1 cellular context compared by ENCODE assay signal in genomic region chr10:79046326-79046725, GRCh38.
TF ChIP-seq lines count a peak whose summit lies in the region.

No MANE protein-coding gene starts in this region.

TF ChIP-seq in HepG2, 621 proteins besides CTCF, POLR2A, EP300 and RAD21:
- TF ChIP-seq POLR2AphosphoS2 (IDR thresholded peaks at IDR 0.05; ENCODE audit: low read depth, low read length) (no peak), TFE3 (CRISPR knock-in tag; IDR thresholded peaks at IDR 0.05) (no peak), ZBTB44 (CRISPR knock-in tag; IDR thresholded peaks at IDR 0.05) (no peak), EEA1 (CRISPR knock-in tag; IDR thresholded peaks at IDR 0.05; ENCODE audit: borderline replicate concordance) (no peak), PITX1 (CRISPR knock-in tag; IDR thresholded peaks at IDR 0.05) (no peak), CCDC6 (CRISPR knock-in tag; IDR thresholded peaks at IDR 0.05) (no peak), THAP8 (CRISPR knock-in tag; IDR thresholded peaks at IDR 0.05; ENCODE audit: borderline replicate concordance) (no peak), HMGA1 (CRISPR knock-in tag; conservative IDR thresholded peaks at IDR 0.05) (no peak), ZNF256 (CRISPR knock-in tag; conservative IDR thresholded peaks at IDR 0.05) (no peak), MAFG (CRISPR knock-in tag; IDR thresholded peaks at IDR 0.05) (no peak), SCMH1 (CRISPR knock-in tag; IDR thresholded peaks at IDR 0.05; ENCODE audit: borderline replicate concordance) (no peak), ZNF768 (CRISPR knock-in tag; IDR thresholded peaks at IDR 0.05) (no peak), RBAK (CRISPR knock-in tag; IDR thresholded peaks at IDR 0.05) (no peak), ZC3H4 (CRISPR knock-in tag; IDR thresholded peaks at IDR 0.05; ENCODE audit: borderline replicate concordance) (no peak), HNRNPL (IDR thresholded peaks at IDR 0.05; ENCODE audit: low read depth, low read length) (no peak), ATF7-NPFF (CRISPR knock-in tag; IDR thresholded peaks at IDR 0.05; ENCODE audit: low read depth) (no peak), ZNF207 (IDR thresholded peaks at IDR 0.05; ENCODE audit: borderline replicate concordance) (no peak)
TF ChIP-seq in HepG2: peak in this region for 0.
